Comparison of ENCODE assay signal across 1 cellular context in the genomic region with DNA sequence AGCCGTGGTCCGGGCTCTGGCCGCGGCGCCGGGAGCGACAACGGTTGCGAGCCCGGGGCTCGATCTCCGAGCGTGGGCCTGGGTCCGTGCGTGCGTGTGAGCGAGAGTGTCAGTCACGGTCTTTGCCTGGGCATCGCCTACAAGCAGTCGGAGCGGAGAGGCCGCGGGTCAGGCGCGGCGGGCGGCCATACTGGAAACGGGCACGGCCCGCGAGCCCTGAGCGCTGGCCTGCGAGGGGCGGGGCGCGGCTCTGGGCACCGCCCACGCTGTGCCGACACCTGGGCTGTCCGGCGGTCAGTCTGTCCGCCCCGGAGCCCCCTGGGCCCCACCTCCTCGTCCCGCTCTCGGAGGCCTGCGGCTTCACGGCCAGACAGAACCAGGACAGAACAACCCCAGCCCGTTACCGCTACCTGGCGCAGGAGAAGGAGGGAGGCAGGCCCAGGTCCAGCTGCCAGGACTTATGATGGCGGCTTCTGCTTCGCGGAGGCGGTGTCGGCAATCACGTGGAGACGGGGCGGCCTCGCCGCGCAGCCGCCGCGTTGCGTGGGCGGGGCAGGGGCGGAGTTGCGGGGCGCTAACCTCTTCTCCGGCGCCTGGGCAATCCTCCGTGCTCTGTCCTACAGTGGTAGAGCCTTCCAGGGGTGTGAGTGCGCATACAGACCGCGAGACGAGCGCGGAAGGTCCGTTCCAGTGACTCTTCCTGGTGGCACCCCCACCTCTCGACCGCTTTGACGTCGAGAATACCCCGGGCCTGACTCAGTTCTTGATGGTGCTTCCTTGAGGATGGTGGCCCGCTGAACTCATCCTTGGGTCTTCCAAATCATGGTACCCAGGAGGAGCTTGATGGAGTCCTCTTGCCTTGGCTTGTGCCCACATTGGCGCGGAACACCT.
TF ChIP-seq lines count a peak whose summit lies in the region.

A gene with protein sequence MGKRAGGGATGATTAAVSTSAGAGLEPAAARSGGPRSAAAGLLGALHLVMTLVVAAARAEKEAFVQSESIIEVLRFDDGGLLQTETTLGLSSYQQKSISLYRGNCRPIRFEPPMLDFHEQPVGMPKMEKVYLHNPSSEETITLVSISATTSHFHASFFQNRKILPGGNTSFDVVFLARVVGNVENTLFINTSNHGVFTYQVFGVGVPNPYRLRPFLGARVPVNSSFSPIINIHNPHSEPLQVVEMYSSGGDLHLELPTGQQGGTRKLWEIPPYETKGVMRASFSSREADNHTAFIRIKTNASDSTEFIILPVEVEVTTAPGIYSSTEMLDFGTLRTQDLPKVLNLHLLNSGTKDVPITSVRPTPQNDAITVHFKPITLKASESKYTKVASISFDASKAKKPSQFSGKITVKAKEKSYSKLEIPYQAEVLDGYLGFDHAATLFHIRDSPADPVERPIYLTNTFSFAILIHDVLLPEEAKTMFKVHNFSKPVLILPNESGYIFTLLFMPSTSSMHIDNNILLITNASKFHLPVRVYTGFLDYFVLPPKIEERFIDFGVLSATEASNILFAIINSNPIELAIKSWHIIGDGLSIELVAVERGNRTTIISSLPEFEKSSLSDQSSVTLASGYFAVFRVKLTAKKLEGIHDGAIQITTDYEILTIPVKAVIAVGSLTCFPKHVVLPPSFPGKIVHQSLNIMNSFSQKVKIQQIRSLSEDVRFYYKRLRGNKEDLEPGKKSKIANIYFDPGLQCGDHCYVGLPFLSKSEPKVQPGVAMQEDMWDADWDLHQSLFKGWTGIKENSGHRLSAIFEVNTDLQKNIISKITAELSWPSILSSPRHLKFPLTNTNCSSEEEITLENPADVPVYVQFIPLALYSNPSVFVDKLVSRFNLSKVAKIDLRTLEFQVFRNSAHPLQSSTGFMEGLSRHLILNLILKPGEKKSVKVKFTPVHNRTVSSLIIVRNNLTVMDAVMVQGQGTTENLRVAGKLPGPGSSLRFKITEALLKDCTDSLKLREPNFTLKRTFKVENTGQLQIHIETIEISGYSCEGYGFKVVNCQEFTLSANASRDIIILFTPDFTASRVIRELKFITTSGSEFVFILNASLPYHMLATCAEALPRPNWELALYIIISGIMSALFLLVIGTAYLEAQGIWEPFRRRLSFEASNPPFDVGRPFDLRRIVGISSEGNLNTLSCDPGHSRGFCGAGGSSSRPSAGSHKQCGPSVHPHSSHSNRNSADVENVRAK (N-terminal part only) (minus strand): TSS at position 215 of the 891 bp plus-strand sequence. CDS start 286 bp downstream, outside the sequence.

TF ChIP-seq in GM12878, 131 proteins besides CTCF, POLR2A, EP300 and RAD21 (continued from another document):
- TF ChIP-seq, protein P1, sequence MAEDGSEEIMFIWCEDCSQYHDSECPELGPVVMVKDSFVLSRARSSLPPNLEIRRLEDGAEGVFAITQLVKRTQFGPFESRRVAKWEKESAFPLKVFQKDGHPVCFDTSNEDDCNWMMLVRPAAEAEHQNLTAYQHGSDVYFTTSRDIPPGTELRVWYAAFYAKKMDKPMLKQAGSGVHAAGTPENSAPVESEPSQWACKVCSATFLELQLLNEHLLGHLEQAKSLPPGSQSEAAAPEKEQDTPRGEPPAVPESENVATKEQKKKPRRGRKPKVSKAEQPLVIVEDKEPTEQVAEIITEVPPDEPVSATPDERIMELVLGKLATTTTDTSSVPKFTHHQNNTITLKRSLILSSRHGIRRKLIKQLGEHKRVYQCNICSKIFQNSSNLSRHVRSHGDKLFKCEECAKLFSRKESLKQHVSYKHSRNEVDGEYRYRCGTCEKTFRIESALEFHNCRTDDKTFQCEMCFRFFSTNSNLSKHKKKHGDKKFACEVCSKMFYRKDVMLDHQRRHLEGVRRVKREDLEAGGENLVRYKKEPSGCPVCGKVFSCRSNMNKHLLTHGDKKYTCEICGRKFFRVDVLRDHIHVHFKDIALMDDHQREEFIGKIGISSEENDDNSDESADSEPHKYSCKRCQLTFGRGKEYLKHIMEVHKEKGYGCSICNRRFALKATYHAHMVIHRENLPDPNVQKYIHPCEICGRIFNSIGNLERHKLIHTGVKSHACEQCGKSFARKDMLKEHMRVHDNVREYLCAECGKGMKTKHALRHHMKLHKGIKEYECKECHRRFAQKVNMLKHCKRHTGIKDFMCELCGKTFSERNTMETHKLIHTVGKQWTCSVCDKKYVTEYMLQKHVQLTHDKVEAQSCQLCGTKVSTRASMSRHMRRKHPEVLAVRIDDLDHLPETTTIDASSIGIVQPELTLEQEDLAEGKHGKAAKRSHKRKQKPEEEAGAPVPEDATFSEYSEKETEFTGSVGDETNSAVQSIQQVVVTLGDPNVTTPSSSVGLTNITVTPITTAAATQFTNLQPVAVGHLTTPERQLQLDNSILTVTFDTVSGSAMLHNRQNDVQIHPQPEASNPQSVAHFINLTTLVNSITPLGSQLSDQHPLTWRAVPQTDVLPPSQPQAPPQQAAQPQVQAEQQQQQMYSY (CRISPR knock-in tag; IDR thresholded peaks at IDR 0.05), result no peak
- peak; percentile 39; the same call in 1 of the 2 replicates for TF ChIP-seq MTA2 (IDR thresholded peaks at IDR 0.05; ENCODE audit: low read depth)
- no peak for TF ChIP-seq FOXM1 (IDR thresholded peaks at IDR 0.05; ENCODE audit: low read depth, low read length)
- TF ChIP-seq, protein P2, sequence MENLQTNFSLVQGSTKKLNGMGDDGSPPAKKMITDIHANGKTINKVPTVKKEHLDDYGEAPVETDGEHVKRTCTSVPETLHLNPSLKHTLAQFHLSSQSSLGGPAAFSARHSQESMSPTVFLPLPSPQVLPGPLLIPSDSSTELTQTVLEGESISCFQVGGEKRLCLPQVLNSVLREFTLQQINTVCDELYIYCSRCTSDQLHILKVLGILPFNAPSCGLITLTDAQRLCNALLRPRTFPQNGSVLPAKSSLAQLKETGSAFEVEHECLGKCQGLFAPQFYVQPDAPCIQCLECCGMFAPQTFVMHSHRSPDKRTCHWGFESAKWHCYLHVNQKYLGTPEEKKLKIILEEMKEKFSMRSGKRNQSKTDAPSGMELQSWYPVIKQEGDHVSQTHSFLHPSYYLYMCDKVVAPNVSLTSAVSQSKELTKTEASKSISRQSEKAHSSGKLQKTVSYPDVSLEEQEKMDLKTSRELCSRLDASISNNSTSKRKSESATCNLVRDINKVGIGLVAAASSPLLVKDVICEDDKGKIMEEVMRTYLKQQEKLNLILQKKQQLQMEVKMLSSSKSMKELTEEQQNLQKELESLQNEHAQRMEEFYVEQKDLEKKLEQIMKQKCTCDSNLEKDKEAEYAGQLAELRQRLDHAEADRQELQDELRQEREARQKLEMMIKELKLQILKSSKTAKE (IDR thresholded peaks at IDR 0.05; ENCODE audit: low read depth, poor library complexity, severe bottlenecking), result no peak
- TF ChIP-seq NR2F1 (conservative IDR thresholded peaks at IDR 0.05), result peak; percentile 80; the same call in 1 of the 2 replicates
- TF ChIP-seq IRF4 (IDR thresholded peaks at IDR 0.05; ENCODE audit: low read depth, low read length), result no peak
- TF ChIP-seq, protein P3, sequence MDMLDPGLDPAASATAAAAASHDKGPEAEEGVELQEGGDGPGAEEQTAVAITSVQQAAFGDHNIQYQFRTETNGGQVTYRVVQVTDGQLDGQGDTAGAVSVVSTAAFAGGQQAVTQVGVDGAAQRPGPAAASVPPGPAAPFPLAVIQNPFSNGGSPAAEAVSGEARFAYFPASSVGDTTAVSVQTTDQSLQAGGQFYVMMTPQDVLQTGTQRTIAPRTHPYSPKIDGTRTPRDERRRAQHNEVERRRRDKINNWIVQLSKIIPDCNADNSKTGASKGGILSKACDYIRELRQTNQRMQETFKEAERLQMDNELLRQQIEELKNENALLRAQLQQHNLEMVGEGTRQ (IDR thresholded peaks at IDR 0.05; ENCODE audit: borderline replicate concordance, low read depth, low read length), result peak; percentile 94
- TF ChIP-seq, protein P4, sequence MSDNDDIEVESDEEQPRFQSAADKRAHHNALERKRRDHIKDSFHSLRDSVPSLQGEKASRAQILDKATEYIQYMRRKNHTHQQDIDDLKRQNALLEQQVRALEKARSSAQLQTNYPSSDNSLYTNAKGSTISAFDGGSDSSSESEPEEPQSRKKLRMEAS (IDR thresholded peaks at IDR 0.05; ENCODE audit: low read depth, low read length), result peak; percentile 97
